ENCODE assay signal across 9 cellular contexts in genomic region chr2:99140860-99141109, GRCh38. TPM values are rescaled to one million over a fixed set of nuclear protein-coding genes. Genes with fewer than 3 reads are reported as not detected.
DNase-seq lines count a peak whose midpoint lies in the region; ATAC-seq, FAIRE-seq and TF ChIP-seq lines count a peak whose summit lies in the region.
"Had no signal": no experiment of that assay in that cellular context is flagged by ENCODE, and none has a peak within 500 bp of the region (broad histone marks: within the 10 kb centered on the region; RNA-seq: fewer than 3 reads in every experiment).

No MANE protein-coding gene starts in this region.

- H3K4me1 ChIP-seq in thymus (ENCODE audit: control insufficient read depth, insufficient read depth, low read length): peaks cover 4% of the 10 kb centered on the region

- no peak for TF ChIP-seq POLR2A in erythroblast (IDR thresholded peaks at IDR 0.05; ENCODE audit: low read length)

- H3K27me3 ChIP-seq in kidney epithelial cell (ENCODE audit: control insufficient read depth, insufficient read depth, low read length): no peaks in the 10 kb centered on the region
- H3K27me3 ChIP-seq in thymus (ENCODE audit: control insufficient read depth, insufficient read depth): no peaks in the 10 kb centered on the region

- ATAC-seq in GM19397 (IDR thresholded peaks at IDR 0.05; ENCODE audit: unreplicated experiment) (peak; percentile 36), HG03558 (IDR thresholded peaks at IDR 0.05; ENCODE audit: extremely low read depth, unreplicated experiment) (peak; percentile 13)

- H3K9me3 ChIP-seq in thymus (ENCODE audit: control insufficient read depth): no peaks in the 10 kb centered on the region

- FAIRE-seq in frontal cortex (lab: Jason Lieb, UNC): no peak
- FAIRE-seq: TTC549 had no signal

- no peaks in the 10 kb centered on the region for H3K36me3 ChIP-seq in kidney epithelial cell (ENCODE audit: control insufficient read depth, insufficient read depth, low read length)
- no peaks in the 10 kb centered on the region for H3K36me3 ChIP-seq in thymus (ENCODE audit: control insufficient read depth, insufficient read depth)

- H3K4me3 ChIP-seq in kidney epithelial cell (ENCODE audit: low read depth, low read length) (peak overlapping the region; percentile 83), thymus (ENCODE audit: low read length) (peak overlapping the region; percentile 53)

- WGBS in thymus: under 1% methylated on average over 21 of the region's 21 CpGs

- no peak for TF ChIP-seq CTCF in kidney epithelial cell (IDR thresholded peaks at IDR 0.05; ENCODE audit: insufficient read depth, low read length, poor library complexity, severe bottlenecking)

- DNase-seq in CD1c-positive myeloid dendritic cell (ENCODE audit: extremely low spot score): peak; percentile 48
- peak; percentile 46 for DNase-seq in amniotic stem cell (lab: John Stamatoyannopoulos, UW)
- DNase-seq in kidney epithelial cell (ENCODE audit: low read depth): no peak
- no peak for DNase-seq in erythroblast (lab: John Stamatoyannopoulos, UW)
- no peak for DNase-seq in frontal cortex (ENCODE audit: low spot score in 2 of 2)

- peak overlapping the region; percentile 81 for H3K27ac ChIP-seq in thymus (ENCODE audit: low read depth)

RNA-seq across cellular contexts. Expression of gene C2orf15, which starts 0.7 kb away (rescaled TPM):
- total RNA-seq in kidney epithelial cell: 6.7 and 7.8 TPM in 2 replicates
- polyA plus RNA-seq in thymus: 2.3 TPM
- 4.5 TPM for total RNA-seq in frontal cortex

RNA-seq across cellular contexts. Expression of gene TSGA10, which starts 14.0 kb away (rescaled TPM):
- total RNA-seq in kidney epithelial cell: 6.0 and 8.3 TPM in 2 replicates
- polyA plus RNA-seq in thymus: 6.8 TPM
- 16.7 TPM for total RNA-seq in frontal cortex

RNA-seq across cellular contexts. Expression of gene LIPT1, which starts 14.0 kb away (rescaled TPM):
- total RNA-seq in kidney epithelial cell (4.5 and 5.3 TPM in 2 replicates), frontal cortex (9.8 TPM)
- polyA plus RNA-seq in thymus: 20.4 TPM

RNA-seq across cellular contexts. Expression of gene MITD1, which starts 40.1 kb away (rescaled TPM):
- total RNA-seq in kidney epithelial cell: 43.5 and 46.0 TPM in 2 replicates
- polyA plus RNA-seq in thymus: 96.8 TPM
- total RNA-seq in frontal cortex: 19.6 TPM

RNA-seq across cellular contexts. Expression of gene MRPL30, which starts 40.2 kb away (rescaled TPM):
- total RNA-seq in kidney epithelial cell (30.8 and 34.6 TPM in 2 replicates), frontal cortex (90.9 TPM)
- 27.9 TPM for polyA plus RNA-seq in thymus

Comparison
In these comparisons a context has a peak if more than half of its experiments do, and no peak if none do; other contexts are left out.
1. DNase-seq: peak in CD1c-positive myeloid dendritic cell (single experiment) and amniotic stem cell (single experiment); none in kidney epithelial cell (single experiment), erythroblast (0 of 2) and frontal cortex (0 of 2).